Comparison of ENCODE assay signal across 7 cellular contexts in the genomic region with DNA sequence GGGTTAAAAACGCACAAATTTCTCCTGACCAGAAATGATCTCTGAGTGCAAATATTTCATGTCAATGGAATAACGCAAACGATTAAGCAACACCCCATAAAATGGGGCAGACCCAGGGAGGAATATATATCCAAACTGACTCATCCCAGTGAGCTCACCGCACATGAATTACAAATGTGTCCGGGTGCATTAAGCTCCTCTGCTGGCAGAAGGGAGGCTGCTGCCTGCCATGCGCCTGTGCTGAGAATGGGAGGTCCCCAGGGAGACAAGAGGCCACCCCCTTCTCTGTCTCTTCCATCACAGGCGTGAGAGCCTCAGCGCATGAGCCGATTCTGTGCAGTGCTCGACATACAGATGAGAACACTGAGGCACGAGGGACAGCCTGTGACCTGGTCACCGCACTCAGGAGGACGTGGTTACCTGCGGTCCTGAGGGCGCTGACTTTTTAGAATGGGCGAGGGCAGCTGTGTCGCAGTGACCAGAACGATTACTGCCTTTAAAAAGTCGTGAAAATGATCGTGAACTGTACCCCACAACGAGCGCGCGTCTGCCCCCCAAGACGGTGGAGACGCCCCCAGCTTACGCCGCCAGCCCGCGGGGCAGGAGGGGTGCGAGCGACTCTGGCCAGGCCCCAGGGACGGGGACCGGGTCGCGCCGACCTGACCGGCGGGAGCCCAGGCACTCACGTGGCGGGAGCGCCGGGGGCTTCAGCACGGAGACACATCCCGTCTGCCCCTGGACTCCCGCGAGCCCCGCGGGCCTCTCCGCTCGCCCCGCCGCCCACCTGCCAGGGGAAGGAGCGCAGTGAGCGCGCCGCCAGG.
DNase-seq lines count a peak whose midpoint lies in the region; ATAC-seq and TF ChIP-seq lines count a peak whose summit lies in the region.
"Not testable (repeated sequence)": the region's sequence is repeated elsewhere in the genome, so short reads cannot be mapped to it uniquely, and the experiment has no call there.

No MANE protein-coding gene starts in this region.

- peak overlapping the region; percentile 68 for H4K5ac ChIP-seq in IMR-90 (ENCODE audit: low read depth, low read length)

- H4K91ac ChIP-seq in IMR-90 (ENCODE audit: insufficient read depth, low read depth, low read length) = peak overlapping the region; percentile 86

- WGBS in IMR-90 (ENCODE audit: extremely low coverage in 2 of 2, insufficient read length in 1 of 2), 2 experiments = 0% methylated on average over 17 of the region's 57 CpGs; no CpG with 5 or more reads in 1 of the 2 experiments
- WGBS in smooth muscle cell (ENCODE audit: low lambda C conversion rate) = 2% methylated on average over 42 of the region's 57 CpGs

- H2AFZ ChIP-seq in IMR-90 (replicated peaks; ENCODE audit: low read length, poor library complexity) = not testable (repeated sequence)
- H2AFZ ChIP-seq in smooth muscle cell (ENCODE audit: low read depth) = peak overlapping the region; percentile 56

- H3K9me1 ChIP-seq in IMR-90 (ENCODE audit: insufficient read depth, low read length) = not testable (repeated sequence)

- DNase-seq in IMR-90 = peak; percentile 97
- DNase-seq in OCI-M1 (lab: John Stamatoyannopoulos, UW) = peak; percentile 46
- DNase-seq in activated CD8-positive, alpha-beta memory T cell treated with anti-CD3 and anti-CD28 coated beads, Interleukin-2, amount 50 U/mL, for 1 hour (ENCODE audit: extremely low read depth) = peak; percentile 29
- peak; percentile 34 to 72 for DNase-seq in dermis microvascular lymphatic vessel endothelial cell (ENCODE audit: low read depth in 2 of 2)
- DNase-seq in left colon = peak; percentile 58 to 81
- DNase-seq in smooth muscle cell (lab: John Stamatoyannopoulos, UW; ENCODE audit: unreplicated experiment) = peak; percentile 64

- H3K4me3 ChIP-seq in IMR-90 (ENCODE audit: insufficient read depth, low read depth, low read length) (peak overlapping the region; percentile 56), smooth muscle cell (peak overlapping the region; percentile 60)

- not testable (repeated sequence) for H3F3A ChIP-seq in smooth muscle cell (ENCODE audit: low read depth)

- not testable (repeated sequence) for H2AK9ac ChIP-seq in IMR-90 (replicated peaks; ENCODE audit: low read depth, low read length, poor library complexity)

- TF ChIP-seq CTCF in IMR-90 (conservative IDR thresholded peaks at IDR 0.05; ENCODE audit: low read depth, low read length); smooth muscle cell (IDR thresholded peaks at IDR 0.05; ENCODE audit: borderline replicate concordance, insufficient read depth, poor library complexity, severe bottlenecking): not testable (repeated sequence)

- not testable (repeated sequence) for H3K4me1 ChIP-seq in IMR-90 (ENCODE audit: control insufficient read depth, insufficient read depth, low read length); smooth muscle cell (ENCODE audit: low read depth)

- peak overlapping the region; percentile 66; the same call in 1 of the 2 replicates for H2BK20ac ChIP-seq in IMR-90 (ENCODE audit: low read depth, low read length)

- H4K8ac ChIP-seq in IMR-90 (ENCODE audit: low read depth in 2 of 2, low read length in 2 of 2) = peak overlapping the region; percentile 72 to 84; a peak in 2 of 4 replicates

- peak overlapping the region; percentile 98 for H3K4ac ChIP-seq in IMR-90 (ENCODE audit: low read depth, low read length)

- H3K27ac ChIP-seq in IMR-90 (ENCODE audit: insufficient read depth, low read length) (peak overlapping the region; percentile 91), smooth muscle cell (ENCODE audit: low read depth) (peak overlapping the region; percentile 92)

- H3K18ac ChIP-seq in IMR-90 (ENCODE audit: low read depth, low read length) = peak overlapping the region; percentile 79

- CTCF ChIA-PET in IMR-90 (lab: Yijun Ruan, JAX) = not testable (repeated sequence)

- ATAC-seq in GM18505 (IDR thresholded peaks at IDR 0.05; ENCODE audit: unreplicated experiment) = peak; percentile 8
- ATAC-seq in IMR-90 (ENCODE audit: low read depth); left colon: not testable (repeated sequence)

- POLR2A ChIA-PET in IMR-90 (lab: Charles Lee; ENCODE audit: unreplicated experiment) = not testable (repeated sequence)

- not testable (repeated sequence) for TF ChIP-seq POLR2A in GM18505 (IDR thresholded peaks at IDR 0.05; ENCODE audit: borderline replicate concordance, extremely low read depth, insufficient read depth, insufficient read length)
- TF ChIP-seq POLR2A in IMR-90 (IDR thresholded peaks at IDR 0.05; ENCODE audit: low read depth, low read length) = peak; percentile 84

- H4K20me1 ChIP-seq in IMR-90 (ENCODE audit: insufficient read depth, low read length); smooth muscle cell (ENCODE audit: low read depth): not testable (repeated sequence)

- H3K14ac ChIP-seq in IMR-90 (replicated peaks; ENCODE audit: low read depth, low read length) = peak overlapping the region; percentile 71; the same call in 1 of the 2 replicates

- H3K9ac ChIP-seq in IMR-90 (ENCODE audit: low read depth, low read length) (peak overlapping the region; percentile 78), smooth muscle cell (ENCODE audit: low read depth) (peak overlapping the region; percentile 88)

- H2BK120ac ChIP-seq in IMR-90 (ENCODE audit: low read depth, low read length) = peak overlapping the region; percentile 54

- dilution Hi-C loops in IMR-90 (cut with HindIII; ENCODE audit: low sequenced_read_pairs, unreplicated experiment) = not testable (repeated sequence)

- intact Hi-C loops in IMR-90 (cut with micrococcal nuclease) = loop anchor here (5.0 kb wide), 1 partner anchor 607 kb away; no protein-coding TSS in a partner anchor
- intact Hi-C loops in left colon (cut with DNase I, micrococcal nuclease) = not testable (repeated sequence)

- H3K79me1 ChIP-seq in IMR-90 (ENCODE audit: low read depth in 1 of 2, low read length in 2 of 2) = not testable (repeated sequence)

- peak overlapping the region; percentile 87 for H3K4me2 ChIP-seq in IMR-90 (ENCODE audit: low read depth, low read length)
- H3K4me2 ChIP-seq in smooth muscle cell = peak overlapping the region; percentile 88

- not testable (repeated sequence) for H3K79me2 ChIP-seq in smooth muscle cell (ENCODE audit: low read depth)

- H3K23ac ChIP-seq in IMR-90 (ENCODE audit: low read depth, low read length) = peak overlapping the region; percentile 99

- H2BK5ac ChIP-seq in IMR-90 (ENCODE audit: low read depth, low read length, poor library complexity, severe bottlenecking) = peak overlapping the region; percentile 96

- not testable (repeated sequence) for TF ChIP-seq RAD21 in IMR-90 (IDR thresholded peaks at IDR 0.05; ENCODE audit: low read length)

- BruUV-seq in IMR-90 (replicated peaks; lab: Mats Ljungman, UMichigan) = not testable (repeated sequence)

- H2BK15ac ChIP-seq in IMR-90 (ENCODE audit: low read depth, low read length) = not testable (repeated sequence)

- H3K27me3 ChIP-seq in IMR-90 (ENCODE audit: control insufficient read depth, insufficient read depth, low read length); smooth muscle cell (ENCODE audit: low read depth): not testable (repeated sequence)

- H3K56ac ChIP-seq in IMR-90 (ENCODE audit: extremely low read depth, insufficient read depth, low read length) = peak overlapping the region; percentile 59

- in situ Hi-C loops in IMR-90 (cut with MboI; ENCODE audit: low sequenced_read_pairs) = not testable (repeated sequence)

- H2AK5ac ChIP-seq in IMR-90 (ENCODE audit: low read depth, low read length) = peak overlapping the region; percentile 89; the same call in 1 of the 2 replicates

- H3K36me3 ChIP-seq in IMR-90 (ENCODE audit: control insufficient read depth, insufficient read depth, low read length); smooth muscle cell (ENCODE audit: low read depth): not testable (repeated sequence)

- H3K9me3 ChIP-seq in IMR-90 (ENCODE audit: control insufficient read depth, insufficient read depth, low read length); smooth muscle cell (replicated peaks; ENCODE audit: low read depth): not testable (repeated sequence)

TF ChIP-seq in IMR-90, 13 proteins besides CTCF, POLR2A, EP300 and RAD21:
- 0 out of 2 replicates have a peak, but pooled peaks have one; percentile 39 for TF ChIP-seq BHLHE40 (IDR thresholded peaks at IDR 0.05; ENCODE audit: low read depth, low read length)
- peak; percentile 78 for TF ChIP-seq FOS (IDR thresholded peaks at IDR 0.05; ENCODE audit: low read depth, low read length)
- peak; percentile 96 for TF ChIP-seq CEBPB (IDR thresholded peaks at IDR 0.05; ENCODE audit: low read depth, low read length)
- peak; percentile 52; the same call in 1 of the 2 replicates for TF ChIP-seq MAZ (IDR thresholded peaks at IDR 0.05; ENCODE audit: borderline replicate concordance, low read depth, low read length)
- TF ChIP-seq MXI1 (IDR thresholded peaks at IDR 0.05; ENCODE audit: borderline replicate concordance, low read depth, low read length) = peak; percentile 73; the same call in 1 of the 2 replicates

Comparison
In these comparisons a context has a peak if more than half of its experiments do, and no peak if none do; other contexts are left out.
1. DNase-seq: peak in every context shown above with its lines; median percentile 97 in IMR-90; 70 in left colon; 64 in smooth muscle cell; 53 in dermis microvascular lymphatic vessel endothelial cell; 46 in OCI-M1; 29 in activated CD8-positive, alpha-beta memory T cell treated with anti-CD3 and anti-CD28 coated beads, Interleukin-2, amount 50 U/mL, for 1 hour.